In the genomic region with DNA sequence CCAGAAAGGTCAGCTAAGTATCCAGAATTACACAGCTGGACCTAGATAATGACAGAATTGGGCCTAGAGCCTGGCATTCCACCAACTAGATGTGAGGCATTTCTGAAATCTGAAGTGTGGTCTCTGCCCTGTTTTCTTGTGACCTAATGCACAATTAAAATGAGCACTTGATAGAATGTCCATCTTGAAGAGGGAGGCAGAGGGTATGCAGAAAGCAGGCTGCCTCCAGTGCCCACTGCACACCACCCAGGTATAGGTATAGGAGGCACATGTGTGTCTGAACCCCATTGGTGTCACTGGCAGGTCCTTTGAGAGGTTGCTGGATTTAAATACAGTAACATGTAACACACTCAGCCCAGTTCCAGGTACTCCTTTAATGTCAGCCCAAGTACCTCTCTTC, we compare ENCODE assay signal across 1 cellular context.
TF ChIP-seq lines count a peak whose summit lies in the region.

No MANE protein-coding gene starts in this region.

TF ChIP-seq in HepG2, 621 proteins besides CTCF, POLR2A, EP300 and RAD21 (continued from another document):
- TF ChIP-seq, protein P1, sequence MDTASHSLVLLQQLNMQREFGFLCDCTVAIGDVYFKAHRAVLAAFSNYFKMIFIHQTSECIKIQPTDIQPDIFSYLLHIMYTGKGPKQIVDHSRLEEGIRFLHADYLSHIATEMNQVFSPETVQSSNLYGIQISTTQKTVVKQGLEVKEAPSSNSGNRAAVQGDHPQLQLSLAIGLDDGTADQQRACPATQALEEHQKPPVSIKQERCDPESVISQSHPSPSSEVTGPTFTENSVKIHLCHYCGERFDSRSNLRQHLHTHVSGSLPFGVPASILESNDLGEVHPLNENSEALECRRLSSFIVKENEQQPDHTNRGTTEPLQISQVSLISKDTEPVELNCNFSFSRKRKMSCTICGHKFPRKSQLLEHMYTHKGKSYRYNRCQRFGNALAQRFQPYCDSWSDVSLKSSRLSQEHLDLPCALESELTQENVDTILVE (CRISPR knock-in tag; IDR thresholded peaks at IDR 0.05): no peak
